In the genomic region with DNA sequence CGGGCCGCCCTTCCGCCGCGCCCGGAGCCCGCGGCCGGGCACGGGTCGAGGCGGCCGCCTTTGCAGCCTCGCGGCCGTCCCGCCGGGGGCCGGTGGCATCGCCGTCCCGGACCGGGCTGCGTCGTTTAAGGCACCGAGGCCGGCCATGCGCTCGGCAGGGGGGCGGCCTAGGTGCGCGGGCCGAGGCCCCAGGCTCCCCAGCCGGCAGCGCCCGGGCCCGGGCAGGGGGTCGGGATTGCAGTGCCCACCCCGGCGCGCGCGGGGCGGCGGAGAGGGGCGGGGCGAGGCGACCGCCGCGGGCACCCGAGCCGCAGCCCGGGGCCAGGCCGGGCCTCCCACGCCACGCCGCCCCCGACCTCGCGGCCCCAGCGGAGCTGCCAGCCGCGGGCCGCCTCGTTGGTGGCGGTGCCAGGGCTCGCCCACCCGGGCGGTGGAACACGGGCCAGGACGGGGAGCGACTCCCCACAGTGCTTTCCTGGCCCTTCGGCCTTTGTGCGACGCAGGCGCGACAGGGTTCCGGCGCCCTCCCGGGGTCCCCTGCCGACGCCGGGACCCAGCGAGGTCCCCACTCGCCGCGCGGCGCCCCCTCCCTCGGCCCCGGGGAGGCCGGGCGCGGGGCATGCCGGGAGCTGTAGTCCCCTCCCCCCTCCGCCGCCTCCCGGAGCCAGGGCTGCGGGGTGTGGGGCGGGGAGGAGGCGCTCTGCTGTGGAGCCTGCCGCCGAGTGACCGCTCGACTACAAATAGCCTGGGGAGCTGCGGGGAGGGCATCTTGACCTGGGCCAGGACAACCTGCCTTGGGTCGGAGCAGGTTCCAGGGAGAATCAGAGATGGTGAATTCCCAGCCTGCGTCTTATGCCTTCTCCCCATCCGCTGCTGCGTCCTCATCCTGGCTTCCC, we compare ENCODE assay signal across 8 cellular contexts. TPM values are rescaled to one million over a fixed set of nuclear protein-coding genes. Genes with fewer than 3 reads are reported as not detected.
DNase-seq lines count a peak whose midpoint lies in the region; ATAC-seq and TF ChIP-seq lines count a peak whose summit lies in the region.

No MANE protein-coding gene starts in this region.

- H3F3A ChIP-seq in neural progenitor cell (ENCODE audit: low read depth) = peaks cover 28% of the 10 kb centered on the region

- peaks cover 20% of the 10 kb centered on the region for H3K79me2 ChIP-seq in neural progenitor cell (ENCODE audit: low read depth)

- H3K9me3 ChIP-seq in CD8-positive, alpha-beta T cell (ENCODE audit: low read length) = no peaks in the 10 kb centered on the region
- H3K9me3 ChIP-seq in neural progenitor cell (ENCODE audit: low read depth) = no peaks in the 10 kb centered on the region

- intact Hi-C loops in CD8-positive, alpha-beta T cell (cut with DNase I, micrococcal nuclease) = loop anchor here (1.0 to 10.0 kb wide), 6 partner anchors 17 to 1203 kb away; a partner anchor contains a TSS

- H3K4me3 Mint-ChIP-seq in CD8-positive, alpha-beta T cell = peak overlapping the region; percentile 91
- peak overlapping the region; percentile 92 for H3K4me3 Mint-ChIP-seq in neural progenitor cell

- CTCF ChIA-PET in CD8-positive, alpha-beta T cell (lab: Charles Lee) = interaction anchor here (1.0 to 1.7 kb wide), 3 partner anchors 12 to 112 kb away, joined by 4 to 11 read pairs (median 8); no protein-coding TSS in a partner anchor

- peak; percentile 35 to 82 (median 69) for DNase-seq in CD8-positive, alpha-beta T cell
- DNase-seq in activated effector memory CD4-positive, alpha-beta T cell treated with anti-CD3 and anti-CD28 coated beads, Interleukin-2, amount 50 U/mL, for 16 hours = peak; percentile 93
- DNase-seq in foreskin fibroblast = peak; percentile 60 to 88
- peak; percentile 77 for DNase-seq in neural progenitor cell (ENCODE audit: low spot score)
- peak; percentile 50 for DNase-seq in stromal cell of bone marrow (ENCODE audit: low read depth)

- H3K4me2 ChIP-seq in neural progenitor cell = peak overlapping the region; percentile 81

- peak overlapping the region; percentile 86 for H3K27ac Mint-ChIP-seq in CD8-positive, alpha-beta T cell
- peak overlapping the region; percentile 75 for H3K27ac Mint-ChIP-seq in neural progenitor cell

- H3K27me3 Mint-ChIP-seq in CD8-positive, alpha-beta T cell (ENCODE audit: low read depth) = no peaks in the 10 kb centered on the region
- peaks cover 7% of the 10 kb centered on the region for H3K27me3 Mint-ChIP-seq in neural progenitor cell (ENCODE audit: insufficient read depth, low read depth)

- no peaks in the 10 kb centered on the region for H3K9me3 Mint-ChIP-seq in CD8-positive, alpha-beta T cell
- H3K9me3 Mint-ChIP-seq in neural progenitor cell = no peaks in the 10 kb centered on the region

- ATAC-seq in CD8-positive, alpha-beta T cell = peak; percentile 65
- ATAC-seq in GM19372 (IDR thresholded peaks at IDR 0.05; ENCODE audit: low read depth, unreplicated experiment) = peak; percentile 63
- peak; percentile 51 for ATAC-seq in HG03469 (IDR thresholded peaks at IDR 0.05; ENCODE audit: unreplicated experiment)

- peak overlapping the region; percentile 67 for H2AFZ ChIP-seq in neural progenitor cell (replicated peaks)

- peaks cover 24% of the 10 kb centered on the region for H3K4me1 Mint-ChIP-seq in CD8-positive, alpha-beta T cell (ENCODE audit: low read depth)
- peaks cover 25% of the 10 kb centered on the region for H3K4me1 Mint-ChIP-seq in neural progenitor cell

- H3K9ac ChIP-seq in neural progenitor cell = no peak overlapping the region

- H3K4me3 ChIP-seq in CD8-positive, alpha-beta T cell (ENCODE audit: low read depth, low read length) = peak overlapping the region; percentile 71
- H3K4me3 ChIP-seq in foreskin fibroblast (ENCODE audit: low read depth in 1 of 2, low read length in 2 of 2) (peak overlapping the region; percentile 87 to 90), neural progenitor cell (peak overlapping the region; percentile 63)

- H3K36me3 ChIP-seq in CD8-positive, alpha-beta T cell (ENCODE audit: insufficient read depth, low read length) = peaks cover 33% of the 10 kb centered on the region
- H3K36me3 ChIP-seq in neural progenitor cell = no peaks in the 10 kb centered on the region

- no peak for TF ChIP-seq CTCF in CD8-positive, alpha-beta T cell (IDR thresholded peaks at IDR 0.05)
- TF ChIP-seq CTCF in foreskin fibroblast (IDR thresholded peaks at IDR 0.05; ENCODE audit: low read depth, low read length) = no peak
- no peak for TF ChIP-seq CTCF in neural progenitor cell (IDR thresholded peaks at IDR 0.05)

- POLR2A ChIA-PET in CD8-positive, alpha-beta T cell (lab: Charles Lee) = interaction anchor here (1.0 to 3.7 kb wide), 6 partner anchors 13 to 113 kb away, joined by 3 to 31 read pairs (median 6); a partner anchor contains a TSS

- H4K20me1 ChIP-seq in neural progenitor cell (ENCODE audit: low read depth) = peaks cover 29% of the 10 kb centered on the region

- H3K36me3 Mint-ChIP-seq in CD8-positive, alpha-beta T cell = peaks cover 44% of the 10 kb centered on the region
- H3K36me3 Mint-ChIP-seq in neural progenitor cell = peaks cover 27% of the 10 kb centered on the region

- no peaks in the 10 kb centered on the region for H3K27me3 ChIP-seq in CD8-positive, alpha-beta T cell (ENCODE audit: insufficient read depth, low read length)
- H3K27me3 ChIP-seq in neural progenitor cell = peaks cover 25% of the 10 kb centered on the region

- H3K4me1 ChIP-seq in CD8-positive, alpha-beta T cell (ENCODE audit: insufficient read depth, low read length) = peaks cover 12% of the 10 kb centered on the region
- H3K4me1 ChIP-seq in neural progenitor cell = peaks cover 21% of the 10 kb centered on the region

- H3K27ac ChIP-seq in CD8-positive, alpha-beta T cell (ENCODE audit: low read depth, low read length) = peak overlapping the region; percentile 63
- H3K27ac ChIP-seq in neural progenitor cell = no peak overlapping the region

TF ChIP-seq in PFSK-1, 5 proteins besides CTCF, POLR2A, EP300 and RAD21:
- peak; percentile 45 for TF ChIP-seq POLR2AphosphoS5 (IDR thresholded peaks at IDR 0.05; ENCODE audit: low read depth, low read length)
- TF ChIP-seq SIN3A (IDR thresholded peaks at IDR 0.05; ENCODE audit: borderline replicate concordance, insufficient read depth, low read length) = no peak
- TF ChIP-seq FOXP2 (optimal IDR thresholded peaks at IDR 0.05; ENCODE audit: borderline replicate concordance, extremely low read depth, extremely low read length, insufficient read depth) = peak; percentile 31
- TF ChIP-seq, protein P1, sequence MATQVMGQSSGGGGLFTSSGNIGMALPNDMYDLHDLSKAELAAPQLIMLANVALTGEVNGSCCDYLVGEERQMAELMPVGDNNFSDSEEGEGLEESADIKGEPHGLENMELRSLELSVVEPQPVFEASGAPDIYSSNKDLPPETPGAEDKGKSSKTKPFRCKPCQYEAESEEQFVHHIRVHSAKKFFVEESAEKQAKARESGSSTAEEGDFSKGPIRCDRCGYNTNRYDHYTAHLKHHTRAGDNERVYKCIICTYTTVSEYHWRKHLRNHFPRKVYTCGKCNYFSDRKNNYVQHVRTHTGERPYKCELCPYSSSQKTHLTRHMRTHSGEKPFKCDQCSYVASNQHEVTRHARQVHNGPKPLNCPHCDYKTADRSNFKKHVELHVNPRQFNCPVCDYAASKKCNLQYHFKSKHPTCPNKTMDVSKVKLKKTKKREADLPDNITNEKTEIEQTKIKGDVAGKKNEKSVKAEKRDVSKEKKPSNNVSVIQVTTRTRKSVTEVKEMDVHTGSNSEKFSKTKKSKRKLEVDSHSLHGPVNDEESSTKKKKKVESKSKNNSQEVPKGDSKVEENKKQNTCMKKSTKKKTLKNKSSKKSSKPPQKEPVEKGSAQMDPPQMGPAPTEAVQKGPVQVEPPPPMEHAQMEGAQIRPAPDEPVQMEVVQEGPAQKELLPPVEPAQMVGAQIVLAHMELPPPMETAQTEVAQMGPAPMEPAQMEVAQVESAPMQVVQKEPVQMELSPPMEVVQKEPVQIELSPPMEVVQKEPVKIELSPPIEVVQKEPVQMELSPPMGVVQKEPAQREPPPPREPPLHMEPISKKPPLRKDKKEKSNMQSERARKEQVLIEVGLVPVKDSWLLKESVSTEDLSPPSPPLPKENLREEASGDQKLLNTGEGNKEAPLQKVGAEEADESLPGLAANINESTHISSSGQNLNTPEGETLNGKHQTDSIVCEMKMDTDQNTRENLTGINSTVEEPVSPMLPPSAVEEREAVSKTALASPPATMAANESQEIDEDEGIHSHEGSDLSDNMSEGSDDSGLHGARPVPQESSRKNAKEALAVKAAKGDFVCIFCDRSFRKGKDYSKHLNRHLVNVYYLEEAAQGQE (IDR thresholded peaks at IDR 0.05; ENCODE audit: insufficient read depth in 1 of 2, low read depth in 2 of 2, low read length in 2 of 2) = 0 out of 4 replicates have a peak, but pooled peaks of 1 of the 2 experiments have one; percentile 7
- TF ChIP-seq TAF1 (IDR thresholded peaks at IDR 0.05; ENCODE audit: borderline replicate concordance, insufficient read depth, low read length) = peak; percentile 45; the same call in 1 of the 2 replicates

RNA-seq across cellular contexts. Expression of a gene that starts 0.8 kb away (rescaled TPM):
- total RNA-seq in CD8-positive, alpha-beta T cell = 10 to 100 TPM; 31.1 to 34.5 TPM
- polyA plus RNA-seq in PFSK-1 (2012; ENCODE audit: insufficient read length, low read depth) = 153 TPM
- 45.3 and 58.6 TPM in 2 replicates for total RNA-seq in neural progenitor cell (ENCODE audit: low replicate concordance)

RNA-seq across cellular contexts. Expression of a gene that starts 16.9 kb away (rescaled TPM):
- total RNA-seq in CD8-positive, alpha-beta T cell = 10 to 100 TPM; 72.8 to 73.5 TPM
- 52.6 TPM for polyA plus RNA-seq in PFSK-1 (2012; ENCODE audit: insufficient read length, low read depth)
- total RNA-seq in neural progenitor cell (ENCODE audit: low replicate concordance) = 12.0 and 24.0 TPM in 2 replicates

RNA-seq across cellular contexts. Expression of a gene that starts 39.3 kb away (rescaled TPM):
- total RNA-seq in CD8-positive, alpha-beta T cell = not detected
- polyA plus RNA-seq in PFSK-1 (2012; ENCODE audit: insufficient read length, low read depth) = 1.1 TPM
- 0.09 and 0.65 TPM in 2 replicates for total RNA-seq in neural progenitor cell (ENCODE audit: low replicate concordance)
